8 cellular contexts compared by ENCODE assay signal in genomic region chr9:91192379-91192775, GRCh38.
DNase-seq lines count a peak whose midpoint lies in the region; ATAC-seq, FAIRE-seq and TF ChIP-seq lines count a peak whose summit lies in the region.

No MANE protein-coding gene starts in this region.

- no peak for FAIRE-seq in endothelial cell of umbilical vein (lab: Jason Lieb, UNC)
- no peak for FAIRE-seq in H54 (lab: Jason Lieb, UNC)
- FAIRE-seq in GM19239 (lab: Jason Lieb, UNC): no peak

- H2AFZ ChIP-seq in OCI-LY3 (ENCODE audit: low read depth, low read length) (no peak overlapping the region), endothelial cell of umbilical vein (ENCODE audit: low read depth, low read length) (no peak overlapping the region)

- H3K9me3 ChIP-seq in OCI-LY3 (ENCODE audit: insufficient read depth, low read length) (no peaks in the 10 kb centered on the region), endothelial cell of umbilical vein (replicated peaks; ENCODE audit: control insufficient read depth, insufficient read depth, low read length) (no peaks in the 10 kb centered on the region)

- TF ChIP-seq CTCF in OCI-LY3 (IDR thresholded peaks at IDR 0.05; ENCODE audit: low read depth, low read length): no peak
- no peak for TF ChIP-seq CTCF in endothelial cell of umbilical vein (IDR thresholded peaks at IDR 0.05; ENCODE audit: extremely low read depth in 1 of 2, insufficient read depth in 1 of 2, low read depth in 1 of 2, low read length in 2 of 2)
- no peak for TF ChIP-seq CTCF in progenitor cell of endocrine pancreas (IDR thresholded peaks at IDR 0.05; ENCODE audit: unreplicated experiment)

- POLR2A ChIA-PET in endothelial cell of umbilical vein (lab: Charles Lee): interaction anchor here (0.7 to 1.3 kb wide), 2 partner anchors 155 to 231 kb away, joined by 4 to 6 read pairs; partner anchors contain the start of gene NFIL3

- peaks cover 78% of the 10 kb centered on the region for H3K27me3 ChIP-seq in OCI-LY3 (ENCODE audit: low read depth, low read length)
- no peaks in the 10 kb centered on the region for H3K27me3 ChIP-seq in endothelial cell of umbilical vein (ENCODE audit: control insufficient read depth in 2 of 2, insufficient read depth in 2 of 2, low read length in 2 of 2)

- H3K9me1 ChIP-seq in endothelial cell of umbilical vein (replicated peaks; ENCODE audit: control insufficient read depth, extremely low read depth, insufficient read depth, low read length): no peaks in the 10 kb centered on the region

- H3K27ac Mint-ChIP-seq in progenitor cell of endocrine pancreas: peak overlapping the region; percentile 87

- H3K4me1 Mint-ChIP-seq in progenitor cell of endocrine pancreas (ENCODE audit: low read depth): peaks cover 28% of the 10 kb centered on the region

- H3K79me2 ChIP-seq in OCI-LY3 (ENCODE audit: low read length) (no peaks in the 10 kb centered on the region), endothelial cell of umbilical vein (ENCODE audit: control insufficient read depth, insufficient read depth, low read length) (no peaks in the 10 kb centered on the region)

- H3K36me3 Mint-ChIP-seq in progenitor cell of endocrine pancreas (ENCODE audit: insufficient read depth): no peaks in the 10 kb centered on the region

- TF ChIP-seq POLR2A in endothelial cell of umbilical vein (IDR thresholded peaks at IDR 0.05; ENCODE audit: low read depth, low read length): no peak
- TF ChIP-seq POLR2A in H54 (IDR thresholded peaks at IDR 0.05; ENCODE audit: low read depth, low read length): no peak

- H3K27ac ChIP-seq in OCI-LY3 (ENCODE audit: low read length) (no peak overlapping the region), endothelial cell of umbilical vein (ENCODE audit: insufficient read depth, low read depth, low read length) (peak overlapping the region; percentile 100)

- BruUV-seq in endothelial cell of umbilical vein (replicated peaks; lab: Mats Ljungman, UMichigan): no TSS peak

- DNase-seq in endothelial cell of umbilical vein (ENCODE audit: low read depth, low spot score): no peak
- no peak for DNase-seq in progenitor cell of endocrine pancreas (ENCODE audit: low spot score, unreplicated experiment)
- no peak for DNase-seq in H54 (ENCODE audit: insufficient read length, low spot score)
- DNase-seq in GM19239 (ENCODE audit: insufficient read length, low spot score): no peak

- intact Hi-C loops in endothelial cell of umbilical vein (cut with micrococcal nuclease): loop anchor here (5.0 kb wide), 1 partner anchor 200 kb away; no protein-coding TSS in a partner anchor

- ATAC-seq in GM19397 (IDR thresholded peaks at IDR 0.05; ENCODE audit: unreplicated experiment) (peak; percentile 9), HG02642 (IDR thresholded peaks at IDR 0.05; ENCODE audit: poor library complexity, unreplicated experiment) (no peak), GM21515 (IDR thresholded peaks at IDR 0.05; ENCODE audit: unreplicated experiment) (no peak)

- H4K20me1 ChIP-seq in OCI-LY3 (ENCODE audit: insufficient read depth, low read length) (no peaks in the 10 kb centered on the region), endothelial cell of umbilical vein (replicated peaks; ENCODE audit: control insufficient read depth, extremely low read depth, insufficient read depth, low read length) (no peaks in the 10 kb centered on the region)

- peak overlapping the region; percentile 97; the same call in 1 of the 2 replicates for H3K4me2 ChIP-seq in OCI-LY3 (ENCODE audit: low read length)
- H3K4me2 ChIP-seq in endothelial cell of umbilical vein (ENCODE audit: insufficient read depth, low read length): peak overlapping the region; percentile 23

- peaks cover 5% of the 10 kb centered on the region for H3K9me3 Mint-ChIP-seq in progenitor cell of endocrine pancreas (ENCODE audit: low read depth)

- CTCF ChIA-PET in endothelial cell of umbilical vein (lab: Charles Lee): interaction anchor here (0.6 to 1.7 kb wide), 14 partner anchors 8 to 277 kb away, joined by 3 to 9 read pairs (median 3); no protein-coding TSS in a partner anchor

- H3K4me1 ChIP-seq in OCI-LY3 (ENCODE audit: low read length) (peaks cover 8% of the 10 kb centered on the region), endothelial cell of umbilical vein (ENCODE audit: control insufficient read depth, extremely low read depth, insufficient read depth, low read length) (peaks cover 21% of the 10 kb centered on the region)

- dilution Hi-C loops in endothelial cell of umbilical vein (cut with MboI; ENCODE audit: extremely low pct_ligation_motif_present, low sequenced_read_pairs): no loop called here

- H3K27me3 Mint-ChIP-seq in progenitor cell of endocrine pancreas: no peaks in the 10 kb centered on the region

- H3K4me3 ChIP-seq in OCI-LY3 (ENCODE audit: low read length) (no peak overlapping the region), endothelial cell of umbilical vein (replicated peaks in 1 of 3; ENCODE audit: insufficient read depth in 1 of 3, low read depth in 1 of 3, low read length in 3 of 3) (no peak overlapping the region)

- H3K36me3 ChIP-seq in OCI-LY3 (replicated peaks; ENCODE audit: low read depth, low read length) (no peaks in the 10 kb centered on the region), endothelial cell of umbilical vein (ENCODE audit: control insufficient read depth in 2 of 2, extremely low read depth in 1 of 2, insufficient read depth in 2 of 2, low read length in 2 of 2) (no peaks in the 10 kb centered on the region)

- H3K9ac ChIP-seq in OCI-LY3 (ENCODE audit: low read length) (no peak overlapping the region), endothelial cell of umbilical vein (replicated peaks; ENCODE audit: extremely low read depth, insufficient read depth, low read length) (peak overlapping the region; percentile 99)

- H3K4me3 Mint-ChIP-seq in progenitor cell of endocrine pancreas (ENCODE audit: low read depth): no peak overlapping the region

TF ChIP-seq in endothelial cell of umbilical vein, 7 proteins besides CTCF, POLR2A, EP300 and RAD21:
- TF ChIP-seq JUN (IDR thresholded peaks at IDR 0.05; ENCODE audit: borderline replicate concordance, insufficient read depth, insufficient read length, low read depth) (no peak), FOS (IDR thresholded peaks at IDR 0.05; ENCODE audit: borderline replicate concordance, insufficient read depth, low read length) (no peak), EZH2 (IDR thresholded peaks at IDR 0.05; ENCODE audit: borderline replicate concordance, low read depth, low read length, severe bottlenecking) (no peak), GATA2 (IDR thresholded peaks at IDR 0.05; ENCODE audit: insufficient read depth, insufficient read length, low read depth, low read length) (no peak), MAX (IDR thresholded peaks at IDR 0.05; ENCODE audit: insufficient read depth, insufficient read length) (no peak), MYC (IDR thresholded peaks at IDR 0.05; ENCODE audit: low read depth, low read length) (no peak), POLR2AphosphoS5 (IDR thresholded peaks at IDR 0.05; ENCODE audit: insufficient read depth, low read depth, low read length) (no peak)
TF ChIP-seq in endothelial cell of umbilical vein: peak in this region for 0.
